Comparison of ENCODE assay signal across 1 cellular context in genomic region chr11:68314886-68315580, GRCh38.
TF ChIP-seq lines count a peak whose summit lies in the region.

No MANE protein-coding gene starts in this region.

TF ChIP-seq in K562, 482 proteins besides CTCF, POLR2A, EP300 and RAD21 (continued from another document and continues in another):
- TF ChIP-seq RNF219 (CRISPR knock-in tag; IDR thresholded peaks at IDR 0.05) (no peak), ZBTB7A (IDR thresholded peaks at IDR 0.05; ENCODE audit: borderline replicate concordance, control insufficient read depth, low read depth, low read length) (no peak), ZNF280A (IDR thresholded peaks at IDR 0.05; ENCODE audit: low read depth, partially characterized antibody) (no peak), EP400 (IDR thresholded peaks at IDR 0.05) (no peak), ZNF175 (CRISPR knock-in tag; IDR thresholded peaks at IDR 0.05; ENCODE audit: low read depth) (0 out of 2 replicates have a peak, but pooled peaks have one; percentile 57), FOXA3 (CRISPR knock-in tag; conservative IDR thresholded peaks at IDR 0.05 in 1 of 2, IDR thresholded peaks at IDR 0.05 in 1 of 2) (no peak), KAT7 (CRISPR knock-in tag; IDR thresholded peaks at IDR 0.05; ENCODE audit: borderline replicate concordance) (no peak), U2AF2 (optimal IDR thresholded peaks at IDR 0.05; ENCODE audit: low read depth, low read length) (no peak), NBN (IDR thresholded peaks at IDR 0.05; ENCODE audit: low read depth) (no peak), SUPT5H (IDR thresholded peaks at IDR 0.05) (no peak), ZNF324 (CRISPR knock-in tag; IDR thresholded peaks at IDR 0.05) (no peak), ZBTB11 (CRISPR knock-in tag; IDR thresholded peaks at IDR 0.05) (no peak), ESRRA (IDR thresholded peaks at IDR 0.05; ENCODE audit: borderline replicate concordance, low read depth) (peak; percentile 92), SREBF1 (IDR thresholded peaks at IDR 0.05; ENCODE audit: borderline replicate concordance, low read depth, low read length) (no peak), DDX20 (tag; IDR thresholded peaks at IDR 0.05; ENCODE audit: low read depth) (no peak), AFF4 (CRISPR knock-in tag; IDR thresholded peaks at IDR 0.05) (no peak), ZNF232 (CRISPR knock-in tag; IDR thresholded peaks at IDR 0.05) (no peak), HMG20A (CRISPR knock-in tag; conservative IDR thresholded peaks at IDR 0.05) (no peak), ZC3H11A (IDR thresholded peaks at IDR 0.05; ENCODE audit: low read depth, low read length) (no peak), ZNF445 (CRISPR knock-in tag; IDR thresholded peaks at IDR 0.05; ENCODE audit: low read depth) (no peak), RBM14 (IDR thresholded peaks at IDR 0.05; ENCODE audit: borderline replicate concordance, insufficient read depth, low read depth, low read length) (no peak), TAF15 (IDR thresholded peaks at IDR 0.05; ENCODE audit: low read depth, low read length) (no peak), HDAC6 (IDR thresholded peaks at IDR 0.05; ENCODE audit: low read depth, low read length) (no peak), CEBPB (tag; IDR thresholded peaks at IDR 0.05) (no peak), MTF1 (CRISPR knock-in tag; IDR thresholded peaks at IDR 0.05; ENCODE audit: borderline replicate concordance) (no peak), MGA (IDR thresholded peaks at IDR 0.05) (no peak), NR4A1 (CRISPR knock-in tag; IDR thresholded peaks at IDR 0.05) (no peak), NR4A1 (tag; IDR thresholded peaks at IDR 0.05) (no peak), PHTF2 (CRISPR knock-in tag; IDR thresholded peaks at IDR 0.05) (no peak), SMARCB1 (IDR thresholded peaks at IDR 0.05; ENCODE audit: insufficient read length, low read depth) (no peak), ZNF449 (CRISPR knock-in tag; IDR thresholded peaks at IDR 0.05) (no peak), GATA2 (CRISPR knock-in tag; IDR thresholded peaks at IDR 0.05) (no peak), E2F3 (CRISPR knock-in tag; IDR thresholded peaks at IDR 0.05) (no peak), FOXJ3 (CRISPR knock-in tag; IDR thresholded peaks at IDR 0.05) (no peak)
